In the genomic region with DNA sequence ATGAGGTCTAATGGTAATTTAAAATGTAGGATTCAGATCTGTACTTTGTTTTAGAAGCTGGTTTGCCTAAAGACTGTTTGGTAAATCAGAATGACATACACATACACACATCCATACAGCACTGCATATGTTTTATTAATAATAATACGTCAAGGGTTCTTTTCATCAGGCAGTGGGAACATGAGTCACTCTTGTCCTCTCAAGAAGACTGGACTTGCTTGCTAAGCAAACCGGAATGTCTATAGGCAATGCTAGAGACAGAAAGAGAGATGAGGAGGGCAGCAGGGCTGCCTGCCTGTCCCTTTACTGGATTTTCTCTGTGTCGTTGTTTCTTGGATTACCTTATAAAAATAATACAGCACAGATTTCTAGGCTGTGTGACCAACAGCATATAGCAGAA, we compare ENCODE assay signal across 14 cellular contexts.
"Had no signal": no experiment of that assay in that cellular context is flagged by ENCODE, and none has a peak within 500 bp of the region (broad histone marks: within the 10 kb centered on the region; RNA-seq: fewer than 3 reads in every experiment).

No MANE protein-coding gene starts in this region.

- ATAC-seq: gastroesophageal sphincter; left ventricle myocardium superior; stimulated activated naive CD8-positive, alpha-beta T cell treated with anti-CD3 and anti-CD28 coated beads, Interleukin-15, amount 100 ng/mL, for 72 hours had no signal

- H3K27ac ChIP-seq: cardiac muscle cell, colonic mucosa, gastroesophageal sphincter, thoracic aorta had no signal

- H3K9me3 ChIP-seq: colonic mucosa, gastroesophageal sphincter, thoracic aorta had no signal

- H3K27me3 ChIP-seq: colonic mucosa, gastroesophageal sphincter had no signal

- DNase-seq: activated CD4-positive, alpha-beta T cell treated with anti-CD3 and anti-CD28 coated beads, Interleukin-2, amount 50 U/mL, for 4 hours; activated CD4-positive, CD25-positive, alpha-beta regulatory T cell treated with anti-CD3 and anti-CD28 coated beads, Interleukin-2, amount 50 U/mL, for 72 hours; activated effector memory CD4-positive, alpha-beta T cell treated with Interleukin-2 at 50 U/mL for 16 hours; activated T-cell treated with anti-CD3 and anti-CD28 coated beads, Interleukin-2, amount 50 U/mL, for 1 hour; amniotic stem cell; colonic mucosa; kidney; left ventricle myocardium superior; stimulated activated CD4-positive, alpha-beta T cell treated with anti-CD3 and anti-CD28 coated beads, Interleukin-15, amount 100 ng/mL, for 24 hours; stimulated activated CD4-positive, alpha-beta T cell treated with anti-CD3 and anti-CD28 coated beads, Interleukin-4, amount 100 ng/mL, for 24 hours; stimulated activated naive CD8-positive, alpha-beta T cell treated with anti-CD3 and anti-CD28 coated beads, Interleukin-15, amount 100 ng/mL, for 72 hours had no signal

- H3K4me3 ChIP-seq: cardiac muscle cell, colonic mucosa, gastroesophageal sphincter, thoracic aorta had no signal

- H3K4me1 ChIP-seq: colonic mucosa had no signal

- H3K36me3 ChIP-seq: cardiac muscle cell, colonic mucosa, gastroesophageal sphincter, thoracic aorta had no signal
